In the genomic region with DNA sequence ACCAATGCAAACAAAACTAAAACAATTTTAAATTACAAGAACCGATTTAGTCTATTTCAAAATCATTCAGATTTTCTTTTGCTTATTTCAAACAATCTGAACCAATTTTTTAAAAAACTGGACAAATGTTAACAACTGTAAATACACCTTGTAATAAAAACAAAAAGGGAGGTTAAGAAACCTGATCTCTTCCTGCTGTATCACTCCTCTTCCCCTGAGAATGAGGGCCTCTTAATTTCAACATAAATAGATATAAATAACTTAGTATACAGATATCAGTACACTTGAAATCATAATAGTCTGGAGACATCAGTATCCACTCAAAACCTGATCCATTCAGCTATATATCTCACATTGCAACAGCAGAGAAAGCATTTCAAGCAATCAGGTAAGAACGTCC, we compare ENCODE assay signal across 19 cellular contexts.
"Had no signal": no experiment of that assay in that cellular context is flagged by ENCODE, and none has a peak within 500 bp of the region (broad histone marks: within the 10 kb centered on the region; RNA-seq: fewer than 3 reads in every experiment).

No MANE protein-coding gene starts in this region.

- H3K9ac ChIP-seq: parathyroid adenoma had no signal

- H3K36me3 ChIP-seq: left ventricle myocardium inferior, stomach, upper lobe of left lung had no signal

- DNase-seq: activated B cell treated with CpG ODN at 0.5 μM for 24 hours; activated CD4-positive, alpha-beta T cell treated with anti-CD3 and anti-CD28 coated beads for 48 hours; activated CD8-positive, alpha-beta memory T cell treated with anti-CD3 and anti-CD28 coated beads, Interleukin-2, amount 50 U/mL, for 48 hours; activated gamma-delta T cell treated with Interleukin-2 at 50 U/mL for 16 hours; activated naive CD8-positive, alpha-beta T cell treated with anti-CD3 and anti-CD28 coated beads, Interleukin-2, amount 10 ng/mL, durations not matched to agents 7 days and 5 days; central memory CD4-positive, alpha-beta T cell; hypothalamus; kidney; left ventricle myocardium inferior; mucosa of descending colon; naive thymus-derived CD4-positive, alpha-beta T cell; stimulated activated CD4-positive, alpha-beta T cell treated with anti-CD3 and anti-CD28 coated beads, Interleukin-12 subunit alpha, Interleukin-12 subunit beta, amount 100 ng/mL, for 4 hours; stimulated activated CD4-positive, alpha-beta T cell treated with anti-CD3 and anti-CD28 coated beads, Interleukin-2, amount 100 ng/mL, for 24 hours; stomach; testis; upper lobe of left lung had no signal

- H3K27me3 ChIP-seq: stomach, testis, upper lobe of left lung had no signal

- H2AFZ ChIP-seq: parathyroid adenoma had no signal

- H3K27ac ChIP-seq: coronary artery, left ventricle myocardium inferior, parathyroid adenoma, stomach, testis, upper lobe of left lung had no signal

- H3K4me3 ChIP-seq: coronary artery, left ventricle myocardium inferior, mucosa of descending colon, stomach, testis, upper lobe of left lung had no signal

- H3K79me2 ChIP-seq: parathyroid adenoma had no signal

- H3K9me3 ChIP-seq: mucosa of descending colon, stomach, testis, upper lobe of left lung had no signal

- ATAC-seq: esophagus mucosa; mucosa of descending colon; naive thymus-derived CD4-positive, alpha-beta T cell had no signal
